In the genomic region with DNA sequence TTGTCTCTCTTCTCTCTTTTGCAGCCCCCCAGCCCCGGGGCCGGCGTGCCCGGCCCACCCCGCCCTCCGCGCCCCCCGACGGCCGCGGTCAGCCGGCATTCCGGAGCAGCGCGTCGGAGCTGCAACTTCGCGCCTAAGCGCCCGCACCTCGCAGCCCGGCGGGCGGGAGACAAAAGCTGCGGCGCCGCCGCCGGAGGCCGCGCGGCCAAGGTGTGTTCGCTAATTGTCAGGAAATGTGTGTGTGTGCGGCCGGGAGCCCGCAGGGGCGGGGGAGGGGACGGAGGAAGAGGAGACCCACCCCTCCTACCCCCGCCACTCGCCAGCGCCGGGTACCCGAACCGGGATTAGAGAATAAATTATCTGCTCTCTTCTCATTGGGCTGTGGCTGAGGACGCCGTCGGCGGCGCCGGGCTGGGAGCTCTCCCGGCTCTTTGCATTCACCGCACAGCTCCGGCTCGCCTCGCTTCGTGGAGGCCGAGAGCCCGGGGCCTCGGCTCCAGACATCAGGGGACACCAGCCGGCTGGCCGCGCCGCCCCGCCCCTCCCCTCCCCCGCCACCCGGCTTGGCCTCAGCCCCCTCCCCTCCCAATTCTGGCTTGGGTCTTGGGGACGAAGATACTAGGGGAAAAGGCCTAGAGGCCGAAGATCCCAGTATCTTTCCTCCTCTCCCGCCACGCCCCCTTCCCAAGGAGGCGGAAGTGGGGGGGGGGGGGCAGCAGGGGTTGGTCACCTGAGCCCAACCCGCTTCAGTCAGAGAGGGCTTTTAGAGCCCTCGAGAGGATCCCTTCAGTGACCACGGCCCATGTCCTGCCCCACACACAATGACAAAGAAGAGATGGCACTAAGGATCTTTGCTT, we compare ENCODE assay signal across 7 cellular contexts. TPM values are rescaled to one million over a fixed set of nuclear protein-coding genes. Genes with fewer than 3 reads are reported as not detected.
A peak's percentile ranks its signal among the peaks of the same experiment; 100 is the strongest.
DNase-seq lines count a peak whose midpoint lies in the region; FAIRE-seq and TF ChIP-seq lines count a peak whose summit lies in the region.

No MANE protein-coding gene starts in this region.

- DNase-seq in H9 (peak; percentile 89), NCI-H345 (lab: John Stamatoyannopoulos, UW) (peak; percentile 49), dorsolateral prefrontal cortex (peak in 1 of 10 donors; percentile 71), retina (peak; percentile 79), putamen (ENCODE audit: low spot score) (no peak), KBM-7 (no peak), RCC 7860 (ENCODE audit: low spot score) (no peak)

- H3K9me3 Mint-ChIP-seq in H9: no peaks in the 10 kb centered on the region

- H2BK12ac ChIP-seq in H9 (ENCODE audit: insufficient read length, low read depth, low read length): no peak overlapping the region

- peaks cover 40% of the 10 kb centered on the region for H3K27me3 Mint-ChIP-seq in H9 (ENCODE audit: low read depth)

- H3K27ac Mint-ChIP-seq in H9: peak overlapping the region in 2 of 3 experiments; percentile 44 to 88; a peak in 2 of 7 replicates

- H3K4me1 ChIP-seq in H9 (ENCODE audit: insufficient read depth, low read length): peaks cover 10% of the 10 kb centered on the region

- H3K27me3 ChIP-seq in H9 (ENCODE audit: insufficient read depth, low read length): no peaks in the 10 kb centered on the region; the same call in 1 of the 2 replicates
- peaks cover 0 to 61% (median 42%) of the 10 kb centered on the region in 45 donors for H3K27me3 ChIP-seq in dorsolateral prefrontal cortex

- no CpG with 5 or more reads among the region's 74 CpGs for WGBS in H9 (ENCODE audit: extremely low coverage, insufficient read length, low lambda C conversion rate)

- H3K14ac ChIP-seq in H9 (ENCODE audit: insufficient read depth, low read length): peak overlapping the region; percentile 84

- H3K9ac ChIP-seq in H9 (ENCODE audit: extremely low read depth, insufficient read length, low read length): peak overlapping the region; percentile 72

- peaks cover 3% of the 10 kb centered on the region for H3K79me1 ChIP-seq in H9 (ENCODE audit: insufficient read depth, low read depth, low read length, poor library complexity, severe bottlenecking)

- H2AK5ac ChIP-seq in H9 (ENCODE audit: insufficient read length, low read length): no peak overlapping the region

- H3K23me2 ChIP-seq in H9 (ENCODE audit: insufficient read length, low read depth, low read length, poor library complexity, severe bottlenecking): peaks cover 21% of the 10 kb centered on the region

- H2BK20ac ChIP-seq in H9 (ENCODE audit: low read depth, low read length, poor library complexity, severe bottlenecking): no peak overlapping the region

- no peak overlapping the region for H3T11ph ChIP-seq in H9 (ENCODE audit: low read length)

- no peak overlapping the region for H4K5ac ChIP-seq in H9 (ENCODE audit: insufficient read length, low read depth, low read length)

- H3K27ac ChIP-seq in H9 (ENCODE audit: insufficient read length, low read depth, low read length) (no peak overlapping the region), dorsolateral prefrontal cortex (peak overlapping the region in 1 of 59 donors; percentile 60)

- H3K4me2 ChIP-seq in H9 (ENCODE audit: insufficient read depth, insufficient read length, low read length): peak overlapping the region; percentile 63

- no peak overlapping the region for H3K4ac ChIP-seq in H9 (ENCODE audit: low read depth, low read length)

- intact Hi-C loops in dorsolateral prefrontal cortex (cut with DNase I): no loop called here

- peaks cover 10 to 23% (median 11%) of the 10 kb centered on the region in 3 experiments for H3K36me3 Mint-ChIP-seq in H9 (ENCODE audit: insufficient read depth in 1 of 3, low read depth in 3 of 3)

- in situ Hi-C loops in KBM-7 (cut with MboI; ENCODE audit: low pct_unique_long_range_greater_than_20kb, low sequenced_read_pairs): no loop called here

- TF ChIP-seq CTCF in H9 (conservative IDR thresholded peaks at IDR 0.05): no peak
- TF ChIP-seq CTCF in dorsolateral prefrontal cortex (IDR thresholded peaks at IDR 0.05 in 54 of 56, conservative IDR thresholded peaks at IDR 0.05 in 2 of 56; ENCODE audit: low read depth in 1 of 56, partially characterized antibody in 56 of 56): no peak

- H2BK5ac ChIP-seq in H9 (ENCODE audit: insufficient read length, low read length): no peak overlapping the region

- H3K4me3 ChIP-seq in dorsolateral prefrontal cortex: peak overlapping the region in 54 of 59 donors; percentile 5 to 62 (median 35)

- no peak overlapping the region for H4K8ac ChIP-seq in H9 (replicated peaks; ENCODE audit: insufficient read length, low read depth, low read length)

- peak overlapping the region; percentile 95 to 99 for H3K4me3 Mint-ChIP-seq in H9

- no peak overlapping the region for H3K23ac ChIP-seq in H9 (ENCODE audit: insufficient read length, low read depth, low read length)

- no peak for FAIRE-seq in RCC 7860 (lab: Jason Lieb, UNC)

- H3K4me1 Mint-ChIP-seq in H9: peaks cover 45 to 51% of the 10 kb centered on the region in 2 experiments

- no peaks in the 10 kb centered on the region for H3K79me2 ChIP-seq in H9 (ENCODE audit: insufficient read depth, low read length)

- no peak overlapping the region for H2AFZ ChIP-seq in H9 (ENCODE audit: low read length)

- no peak overlapping the region for H3K18ac ChIP-seq in H9 (ENCODE audit: insufficient read length, low read depth, low read length)

- H3K9me3 ChIP-seq in H9 (ENCODE audit: control insufficient read depth, low read depth, low read length): no peaks in the 10 kb centered on the region

- H3K56ac ChIP-seq in H9 (ENCODE audit: insufficient read length, low read depth, low read length): no peak overlapping the region

- H2BK15ac ChIP-seq in H9 (ENCODE audit: low read depth, low read length): no peak overlapping the region

- H2BK120ac ChIP-seq in H9 (ENCODE audit: low read depth, low read length, poor library complexity, severe bottlenecking): no peak overlapping the region

- H4K20me1 ChIP-seq in H9 (ENCODE audit: control insufficient read depth, insufficient read depth, insufficient read length): no peaks in the 10 kb centered on the region

- H4K91ac ChIP-seq in H9 (ENCODE audit: insufficient read length, low read depth, low read length): no peak overlapping the region

RNA-seq across cellular contexts. Expression of a gene that starts 1.3 kb away (rescaled TPM):
- 3.8 and 4.0 TPM in 2 replicates for total RNA-seq in H9 (2021)
- total RNA-seq in dorsolateral prefrontal cortex: 1 to 10 TPM in 107 of 120 experiments, under 1 TPM in 13; 0.46 to 4.5 (median 1.7) TPM

RNA-seq across cellular contexts. Expression of a gene that starts 35.2 kb away (rescaled TPM):
- total RNA-seq in H9 (2021) (11.8 and 11.9 TPM in 2 replicates), dorsolateral prefrontal cortex (1 to 10 TPM in 94 of 120 experiments, under 1 TPM in 5, not detected in 21; 0.71 to 6.6 (median 2.0) TPM)

RNA-seq across cellular contexts. Expression of a gene that starts 47.4 kb away (rescaled TPM):
- total RNA-seq in H9 (2021): 34.6 and 38.5 TPM in 2 replicates
- 100 to 1,000 TPM in 101 of 120 experiments, 10 to 100 TPM in 19; 55.9 to 606 (median 176) TPM for total RNA-seq in dorsolateral prefrontal cortex

Comparison
In these comparisons a context has a peak if more than half of its experiments do, and no peak if none do; other contexts are left out.
1. DNase-seq: peak in H9 (single experiment), NCI-H345 (single experiment) and retina (single experiment); none in putamen (single experiment), KBM-7 (single experiment) and RCC 7860 (single experiment).